In genomic region chr1:115910231-115910630, GRCh38 we compare ENCODE assay signal across 26 cellular contexts.
"Had no signal": no experiment of that assay in that cellular context is flagged by ENCODE, and none has a peak within 500 bp of the region (broad histone marks: within the 10 kb centered on the region; RNA-seq: fewer than 3 reads in every experiment).

No MANE protein-coding gene starts in this region.

- ATAC-seq: activated CD4-positive, alpha-beta T cell treated with anti-CD3 and anti-CD28 coated beads for 36 hours; activated T-cell treated with anti-CD3 and anti-CD28 coated beads, Interleukin-2, amount 50 U/mL, for 72 hours; esophagus mucosa; heart right ventricle had no signal

- H3K9me3 ChIP-seq: heart right ventricle had no signal

- DNase-seq: activated CD4-positive, alpha-beta memory T cell treated with anti-CD3 and anti-CD28 coated beads, Interleukin-2, amount 10 ng/mL, durations not matched to agents 7 days and 5 days; activated CD4-positive, alpha-beta T cell treated with anti-CD3 and anti-CD28 coated beads for 36 hours; activated CD4-positive, alpha-beta T cell treated with anti-CD3 and anti-CD28 coated beads, Interleukin-2, amount 10 ng/mL, durations not matched to agents 24 days and 14 days; activated CD4-positive, CD25-positive, alpha-beta regulatory T cell; activated CD4-positive, CD25-positive, alpha-beta regulatory T cell treated with anti-CD3 and anti-CD28 coated beads, Interleukin-2, amount 50 U/mL, for 72 hours; activated CD8-positive, alpha-beta memory T cell treated with anti-CD3 and anti-CD28 coated beads, Interleukin-2, amount 50 U/mL, for 48 hours; activated gamma-delta T cell; activated naive CD4-positive, alpha-beta T cell; activated naive CD4-positive, alpha-beta T cell treated with anti-CD3 and anti-CD28 coated beads, Interleukin-2, amount 10 ng/mL, durations not matched to agents 7 days and 5 days; activated T-cell treated with anti-CD3 and anti-CD28 coated beads for 4 hours; activated T-cell treated with anti-CD3 and anti-CD28 coated beads, Interleukin-2, amount 50 U/mL, for 24 hours; activated T-cell treated with anti-CD3 and anti-CD28 coated beads, Interleukin-2, amount 50 U/mL, for 72 hours; amniotic stem cell; anterior cingulate cortex; brain microvascular endothelial cell; dorsolateral prefrontal cortex; effector memory CD4-positive, alpha-beta T cell; endodermal cell; foreskin fibroblast; heart right ventricle; T-helper 2 cell had no signal

- H3K4me3 ChIP-seq: coronary artery, dorsolateral prefrontal cortex, heart right ventricle had no signal

- H3K36me3 ChIP-seq: brain microvascular endothelial cell, heart right ventricle had no signal

- H3K9me3 Mint-ChIP-seq: activated CD4-positive, alpha-beta memory T cell treated with anti-CD3 and anti-CD28 coated beads, Interleukin-2, amount 10 ng/mL, durations not matched to agents 7 days and 5 days; activated CD4-positive, alpha-beta T cell treated with anti-CD3 and anti-CD28 coated beads, Interleukin-2, amount 10 ng/mL, durations not matched to agents 24 days and 14 days; activated naive CD4-positive, alpha-beta T cell treated with anti-CD3 and anti-CD28 coated beads, Interleukin-2, amount 10 ng/mL, durations not matched to agents 7 days and 5 days; activated T-cell treated with anti-CD3 and anti-CD28 coated beads, Interleukin-2, amount 50 U/mL, for 24 hours; activated T-cell treated with anti-CD3 and anti-CD28 coated beads, Interleukin-2, amount 50 U/mL, for 72 hours; central memory CD8-positive, alpha-beta T cell; dendritic cell treated with granulocyte-macrophage colony-stimulating factor and Interleukin-4, amounts not matched to agents 40 ng/mL and 50 ng/mL, for 4 days had no signal

- H3K27ac Mint-ChIP-seq: activated CD4-positive, alpha-beta memory T cell treated with anti-CD3 and anti-CD28 coated beads, Interleukin-2, amount 10 ng/mL, durations not matched to agents 7 days and 5 days; activated CD4-positive, alpha-beta T cell treated with anti-CD3 and anti-CD28 coated beads for 36 hours; activated CD4-positive, alpha-beta T cell treated with anti-CD3 and anti-CD28 coated beads, Interleukin-2, amount 10 ng/mL, durations not matched to agents 24 days and 14 days; activated naive CD4-positive, alpha-beta T cell treated with anti-CD3 and anti-CD28 coated beads, Interleukin-2, amount 10 ng/mL, durations not matched to agents 7 days and 5 days; activated naive CD8-positive, alpha-beta T cell; activated T-cell treated with anti-CD3 and anti-CD28 coated beads, Interleukin-2, amount 50 U/mL, for 24 hours; activated T-cell treated with anti-CD3 and anti-CD28 coated beads, Interleukin-2, amount 50 U/mL, for 72 hours; dendritic cell treated with granulocyte-macrophage colony-stimulating factor and Interleukin-4, amounts not matched to agents 40 ng/mL and 50 ng/mL, for 4 days; endodermal cell had no signal

- H3K36me3 Mint-ChIP-seq: activated naive CD4-positive, alpha-beta T cell treated with anti-CD3 and anti-CD28 coated beads, Interleukin-2, amount 10 ng/mL, durations not matched to agents 7 days and 5 days; activated naive CD8-positive, alpha-beta T cell had no signal

- H3K27ac ChIP-seq: brain microvascular endothelial cell, coronary artery, heart right ventricle had no signal

- H3K4me1 ChIP-seq: heart right ventricle had no signal

- H3K27me3 ChIP-seq: brain microvascular endothelial cell, heart right ventricle had no signal
